In the genomic region with DNA sequence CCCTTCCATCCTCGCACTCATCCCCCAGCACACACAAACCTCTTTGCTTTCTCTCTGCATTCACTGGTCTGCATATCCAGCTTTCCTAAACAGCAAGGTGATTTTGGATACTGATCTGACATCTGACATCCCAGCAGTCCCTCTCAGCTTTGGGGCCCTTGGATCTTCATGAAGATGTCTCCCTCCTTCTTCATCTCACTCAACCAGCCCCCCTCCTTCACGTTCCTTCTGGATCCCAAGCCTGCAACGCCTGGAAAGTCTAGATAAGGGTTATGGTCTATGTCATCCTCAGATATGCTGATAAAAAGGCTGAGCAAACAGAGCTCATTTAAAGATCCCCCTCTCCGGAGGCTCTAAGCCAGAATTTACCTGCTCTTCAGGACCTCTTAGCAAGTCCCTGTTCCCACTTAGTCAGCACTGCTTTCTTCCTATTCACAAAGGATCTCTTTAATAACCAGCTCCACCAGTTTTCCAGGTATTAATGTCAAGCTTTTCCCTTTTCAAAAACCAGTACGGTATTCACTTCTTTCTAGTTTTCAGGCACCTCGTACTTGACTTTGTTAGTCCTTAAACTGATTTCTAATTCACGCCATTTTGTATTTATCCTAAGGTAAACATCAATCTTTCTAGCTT, we compare ENCODE assay signal across 3 cellular contexts.
TF ChIP-seq lines count a peak whose summit lies in the region.

No MANE protein-coding gene starts in this region.

TF ChIP-seq in SK-N-SH, 30 proteins besides CTCF, POLR2A, EP300 and RAD21:
- TF ChIP-seq MXI1 (IDR thresholded peaks at IDR 0.05; ENCODE audit: low read depth, low read length) (no peak), SMC3 (IDR thresholded peaks at IDR 0.05; ENCODE audit: low read depth, low read length) (no peak), GATA2 (CRISPR knock-in tag; IDR thresholded peaks at IDR 0.05) (peak; percentile 82)

TF ChIP-seq in SK-N-SH treated with all-trans-retinoic acid at 6 μM for 48 hours, 23 proteins besides CTCF, POLR2A, EP300 and RAD21:
- TF ChIP-seq TCF4 (CRISPR knock-in tag; IDR thresholded peaks at IDR 0.05; ENCODE audit: borderline replicate concordance) (no peak; the same call in 1 of the 2 replicates), ZNF565 (CRISPR knock-in tag; conservative IDR thresholded peaks at IDR 0.05; ENCODE audit: low read depth) (no peak), ESRRG (CRISPR knock-in tag; IDR thresholded peaks at IDR 0.05) (no peak), ZNF70 (CRISPR knock-in tag; IDR thresholded peaks at IDR 0.05) (no peak), ZNF8 (CRISPR knock-in tag; IDR thresholded peaks at IDR 0.05) (no peak), PPARA (CRISPR knock-in tag; IDR thresholded peaks at IDR 0.05; ENCODE audit: borderline replicate concordance) (no peak), TOX (CRISPR knock-in tag; IDR thresholded peaks at IDR 0.05; ENCODE audit: borderline replicate concordance) (no peak)
- TF ChIP-seq, protein P1, sequence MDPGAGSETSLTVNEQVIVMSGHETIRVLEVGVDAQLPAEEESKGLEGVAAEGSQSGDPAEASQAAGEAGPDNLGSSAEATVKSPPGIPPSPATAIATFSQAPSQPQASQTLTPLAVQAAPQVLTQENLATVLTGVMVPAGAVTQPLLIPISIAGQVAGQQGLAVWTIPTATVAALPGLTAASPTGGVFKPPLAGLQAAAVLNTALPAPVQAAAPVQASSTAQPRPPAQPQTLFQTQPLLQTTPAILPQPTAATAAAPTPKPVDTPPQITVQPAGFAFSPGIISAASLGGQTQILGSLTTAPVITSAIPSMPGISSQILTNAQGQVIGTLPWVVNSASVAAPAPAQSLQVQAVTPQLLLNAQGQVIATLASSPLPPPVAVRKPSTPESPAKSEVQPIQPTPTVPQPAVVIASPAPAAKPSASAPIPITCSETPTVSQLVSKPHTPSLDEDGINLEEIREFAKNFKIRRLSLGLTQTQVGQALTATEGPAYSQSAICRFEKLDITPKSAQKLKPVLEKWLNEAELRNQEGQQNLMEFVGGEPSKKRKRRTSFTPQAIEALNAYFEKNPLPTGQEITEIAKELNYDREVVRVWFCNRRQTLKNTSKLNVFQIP (CRISPR knock-in tag; IDR thresholded peaks at IDR 0.05; ENCODE audit: borderline replicate concordance, low read depth) = no peak
TF ChIP-seq in SK-N-SH treated with all-trans-retinoic acid at 6 μM for 48 hours: peak in this region for 0.

TF ChIP-seq in WTC11, 78 proteins besides CTCF, POLR2A, EP300 and RAD21:
- TF ChIP-seq, protein P2, sequence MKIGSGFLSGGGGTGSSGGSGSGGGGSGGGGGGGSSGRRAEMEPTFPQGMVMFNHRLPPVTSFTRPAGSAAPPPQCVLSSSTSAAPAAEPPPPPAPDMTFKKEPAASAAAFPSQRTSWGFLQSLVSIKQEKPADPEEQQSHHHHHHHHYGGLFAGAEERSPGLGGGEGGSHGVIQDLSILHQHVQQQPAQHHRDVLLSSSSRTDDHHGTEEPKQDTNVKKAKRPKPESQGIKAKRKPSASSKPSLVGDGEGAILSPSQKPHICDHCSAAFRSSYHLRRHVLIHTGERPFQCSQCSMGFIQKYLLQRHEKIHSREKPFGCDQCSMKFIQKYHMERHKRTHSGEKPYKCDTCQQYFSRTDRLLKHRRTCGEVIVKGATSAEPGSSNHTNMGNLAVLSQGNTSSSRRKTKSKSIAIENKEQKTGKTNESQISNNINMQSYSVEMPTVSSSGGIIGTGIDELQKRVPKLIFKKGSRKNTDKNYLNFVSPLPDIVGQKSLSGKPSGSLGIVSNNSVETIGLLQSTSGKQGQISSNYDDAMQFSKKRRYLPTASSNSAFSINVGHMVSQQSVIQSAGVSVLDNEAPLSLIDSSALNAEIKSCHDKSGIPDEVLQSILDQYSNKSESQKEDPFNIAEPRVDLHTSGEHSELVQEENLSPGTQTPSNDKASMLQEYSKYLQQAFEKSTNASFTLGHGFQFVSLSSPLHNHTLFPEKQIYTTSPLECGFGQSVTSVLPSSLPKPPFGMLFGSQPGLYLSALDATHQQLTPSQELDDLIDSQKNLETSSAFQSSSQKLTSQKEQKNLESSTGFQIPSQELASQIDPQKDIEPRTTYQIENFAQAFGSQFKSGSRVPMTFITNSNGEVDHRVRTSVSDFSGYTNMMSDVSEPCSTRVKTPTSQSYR (CRISPR knock-in tag; IDR thresholded peaks at IDR 0.05) = no peak
- TF ChIP-seq, protein P3, sequence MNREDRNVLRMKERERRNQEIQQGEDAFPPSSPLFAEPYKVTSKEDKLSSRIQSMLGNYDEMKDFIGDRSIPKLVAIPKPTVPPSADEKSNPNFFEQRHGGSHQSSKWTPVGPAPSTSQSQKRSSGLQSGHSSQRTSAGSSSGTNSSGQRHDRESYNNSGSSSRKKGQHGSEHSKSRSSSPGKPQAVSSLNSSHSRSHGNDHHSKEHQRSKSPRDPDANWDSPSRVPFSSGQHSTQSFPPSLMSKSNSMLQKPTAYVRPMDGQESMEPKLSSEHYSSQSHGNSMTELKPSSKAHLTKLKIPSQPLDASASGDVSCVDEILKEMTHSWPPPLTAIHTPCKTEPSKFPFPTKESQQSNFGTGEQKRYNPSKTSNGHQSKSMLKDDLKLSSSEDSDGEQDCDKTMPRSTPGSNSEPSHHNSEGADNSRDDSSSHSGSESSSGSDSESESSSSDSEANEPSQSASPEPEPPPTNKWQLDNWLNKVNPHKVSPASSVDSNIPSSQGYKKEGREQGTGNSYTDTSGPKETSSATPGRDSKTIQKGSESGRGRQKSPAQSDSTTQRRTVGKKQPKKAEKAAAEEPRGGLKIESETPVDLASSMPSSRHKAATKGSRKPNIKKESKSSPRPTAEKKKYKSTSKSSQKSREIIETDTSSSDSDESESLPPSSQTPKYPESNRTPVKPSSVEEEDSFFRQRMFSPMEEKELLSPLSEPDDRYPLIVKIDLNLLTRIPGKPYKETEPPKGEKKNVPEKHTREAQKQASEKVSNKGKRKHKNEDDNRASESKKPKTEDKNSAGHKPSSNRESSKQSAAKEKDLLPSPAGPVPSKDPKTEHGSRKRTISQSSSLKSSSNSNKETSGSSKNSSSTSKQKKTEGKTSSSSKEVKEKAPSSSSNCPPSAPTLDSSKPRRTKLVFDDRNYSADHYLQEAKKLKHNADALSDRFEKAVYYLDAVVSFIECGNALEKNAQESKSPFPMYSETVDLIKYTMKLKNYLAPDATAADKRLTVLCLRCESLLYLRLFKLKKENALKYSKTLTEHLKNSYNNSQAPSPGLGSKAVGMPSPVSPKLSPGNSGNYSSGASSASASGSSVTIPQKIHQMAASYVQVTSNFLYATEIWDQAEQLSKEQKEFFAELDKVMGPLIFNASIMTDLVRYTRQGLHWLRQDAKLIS (CRISPR knock-in tag; IDR thresholded peaks at IDR 0.05; ENCODE audit: borderline replicate concordance) = no peak
- TF ChIP-seq ELF4 (CRISPR knock-in tag; IDR thresholded peaks at IDR 0.05; ENCODE audit: low read depth) = no peak
- TF ChIP-seq FOXJ3 (CRISPR knock-in tag; IDR thresholded peaks at IDR 0.05; ENCODE audit: borderline replicate concordance) = no peak
- no peak for TF ChIP-seq ZNF263 (CRISPR knock-in tag; IDR thresholded peaks at IDR 0.05; ENCODE audit: low read depth)
- TF ChIP-seq, protein P4, sequence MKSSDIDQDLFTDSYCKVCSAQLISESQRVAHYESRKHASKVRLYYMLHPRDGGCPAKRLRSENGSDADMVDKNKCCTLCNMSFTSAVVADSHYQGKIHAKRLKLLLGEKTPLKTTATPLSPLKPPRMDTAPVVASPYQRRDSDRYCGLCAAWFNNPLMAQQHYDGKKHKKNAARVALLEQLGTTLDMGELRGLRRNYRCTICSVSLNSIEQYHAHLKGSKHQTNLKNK (CRISPR knock-in tag; IDR thresholded peaks at IDR 0.05) = no peak
- no peak for TF ChIP-seq ZNF121 (CRISPR knock-in tag; IDR thresholded peaks at IDR 0.05)
- TF ChIP-seq NFYB (CRISPR knock-in tag; conservative IDR thresholded peaks at IDR 0.05; ENCODE audit: low read depth) = no peak
- no peak for TF ChIP-seq FOXP1 (CRISPR knock-in tag; IDR thresholded peaks at IDR 0.05; ENCODE audit: borderline replicate concordance)
- TF ChIP-seq ZNF416 (CRISPR knock-in tag; IDR thresholded peaks at IDR 0.05) = no peak
- TF ChIP-seq, protein P5, sequence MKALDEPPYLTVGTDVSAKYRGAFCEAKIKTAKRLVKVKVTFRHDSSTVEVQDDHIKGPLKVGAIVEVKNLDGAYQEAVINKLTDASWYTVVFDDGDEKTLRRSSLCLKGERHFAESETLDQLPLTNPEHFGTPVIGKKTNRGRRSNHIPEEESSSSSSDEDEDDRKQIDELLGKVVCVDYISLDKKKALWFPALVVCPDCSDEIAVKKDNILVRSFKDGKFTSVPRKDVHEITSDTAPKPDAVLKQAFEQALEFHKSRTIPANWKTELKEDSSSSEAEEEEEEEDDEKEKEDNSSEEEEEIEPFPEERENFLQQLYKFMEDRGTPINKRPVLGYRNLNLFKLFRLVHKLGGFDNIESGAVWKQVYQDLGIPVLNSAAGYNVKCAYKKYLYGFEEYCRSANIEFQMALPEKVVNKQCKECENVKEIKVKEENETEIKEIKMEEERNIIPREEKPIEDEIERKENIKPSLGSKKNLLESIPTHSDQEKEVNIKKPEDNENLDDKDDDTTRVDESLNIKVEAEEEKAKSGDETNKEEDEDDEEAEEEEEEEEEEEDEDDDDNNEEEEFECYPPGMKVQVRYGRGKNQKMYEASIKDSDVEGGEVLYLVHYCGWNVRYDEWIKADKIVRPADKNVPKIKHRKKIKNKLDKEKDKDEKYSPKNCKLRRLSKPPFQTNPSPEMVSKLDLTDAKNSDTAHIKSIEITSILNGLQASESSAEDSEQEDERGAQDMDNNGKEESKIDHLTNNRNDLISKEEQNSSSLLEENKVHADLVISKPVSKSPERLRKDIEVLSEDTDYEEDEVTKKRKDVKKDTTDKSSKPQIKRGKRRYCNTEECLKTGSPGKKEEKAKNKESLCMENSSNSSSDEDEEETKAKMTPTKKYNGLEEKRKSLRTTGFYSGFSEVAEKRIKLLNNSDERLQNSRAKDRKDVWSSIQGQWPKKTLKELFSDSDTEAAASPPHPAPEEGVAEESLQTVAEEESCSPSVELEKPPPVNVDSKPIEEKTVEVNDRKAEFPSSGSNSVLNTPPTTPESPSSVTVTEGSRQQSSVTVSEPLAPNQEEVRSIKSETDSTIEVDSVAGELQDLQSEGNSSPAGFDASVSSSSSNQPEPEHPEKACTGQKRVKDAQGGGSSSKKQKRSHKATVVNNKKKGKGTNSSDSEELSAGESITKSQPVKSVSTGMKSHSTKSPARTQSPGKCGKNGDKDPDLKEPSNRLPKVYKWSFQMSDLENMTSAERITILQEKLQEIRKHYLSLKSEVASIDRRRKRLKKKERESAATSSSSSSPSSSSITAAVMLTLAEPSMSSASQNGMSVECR (CRISPR knock-in tag; IDR thresholded peaks at IDR 0.05; ENCODE audit: borderline replicate concordance) = no peak
